8 cellular contexts compared by ENCODE assay signal in the genomic region with DNA sequence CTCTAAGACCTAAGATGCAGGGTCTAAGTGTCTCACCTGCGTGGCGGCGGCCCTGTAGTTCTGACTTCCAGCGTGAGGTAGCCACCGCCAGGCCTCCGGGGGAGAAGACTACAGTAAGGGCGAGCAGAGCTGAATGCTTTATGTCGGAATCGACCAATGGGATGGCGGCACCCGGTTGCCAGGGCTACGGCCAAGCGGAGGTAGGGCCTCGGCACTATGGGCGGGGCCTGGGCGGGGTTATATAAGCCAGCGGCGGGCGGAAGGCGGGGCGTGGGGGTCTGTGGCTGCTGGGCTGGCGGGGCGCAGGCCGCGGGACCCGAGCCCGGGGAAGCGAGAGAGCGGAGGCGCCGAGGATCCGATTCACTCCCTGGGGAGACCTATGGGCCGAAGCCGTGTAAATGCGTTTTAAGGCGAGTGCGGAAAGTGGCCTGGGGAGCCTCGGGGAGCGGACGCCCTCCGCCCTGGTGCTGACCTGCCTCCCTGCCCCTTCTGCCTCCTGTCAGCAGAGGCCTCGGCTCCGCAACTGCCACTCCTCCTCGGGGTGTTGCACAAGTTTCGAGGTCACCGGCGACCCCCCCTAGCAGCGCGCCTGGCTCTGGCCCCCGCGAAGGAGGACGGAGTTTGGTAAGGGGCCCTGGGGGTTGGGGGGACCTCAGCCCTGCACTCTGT. TPM values are rescaled to one million over a fixed set of nuclear protein-coding genes. Genes with fewer than 3 reads are reported as not detected.
A peak's percentile ranks its signal among the peaks of the same experiment; 100 is the strongest.
DNase-seq lines count a peak whose midpoint lies in the region; ATAC-seq and TF ChIP-seq lines count a peak whose summit lies in the region.

TSS of gene AZIN2 (plus strand) at position 269 of the 669 bp plus-strand sequence. CDS start 1,097 bp downstream, outside the sequence.

- H3K4me3 ChIP-seq in AG09309 (ENCODE audit: control insufficient read depth, low read depth, low read length): peak within 1 kb of the TSS; percentile 92
- H3K4me3 ChIP-seq in choroid plexus epithelial cell (ENCODE audit: low read depth, low read length): peak within 1 kb of the TSS; percentile 89

- POLR2A ChIA-PET in activated CD4-positive, alpha-beta T cell treated with anti-CD3 and anti-CD28 coated beads for 36 hours (lab: Charles Lee): interaction anchor here (1.0 to 1.5 kb wide), 3 partner anchors 9 to 46 kb away, joined by 3 to 5 read pairs (median 3); no protein-coding TSS in a partner anchor

- H3K36me3 Mint-ChIP-seq in activated CD4-positive, alpha-beta T cell treated with anti-CD3 and anti-CD28 coated beads for 36 hours (ENCODE audit: low read depth): no peaks in the 10 kb centered on the region

- intact Hi-C loops in activated CD4-positive, alpha-beta T cell treated with anti-CD3 and anti-CD28 coated beads for 36 hours (cut with DNase I, micrococcal nuclease): loop anchor here (1.0 to 10.0 kb wide), 9 partner anchors 18 to 430 kb away; partner anchors contain the start of genes AK2 (in 2 of the 2), RBBP4 (in 1 of the 2), RNF19B (in 1 of the 2) and S100PBP (in 1 of the 2)

- TF ChIP-seq CTCF in AG09309 (IDR thresholded peaks at IDR 0.05; ENCODE audit: control insufficient read depth, insufficient read depth, low read depth, low read length, missing control alignments): no peak
- peak; percentile 25 for TF ChIP-seq CTCF in choroid plexus epithelial cell (conservative IDR thresholded peaks at IDR 0.05; ENCODE audit: low read depth, low read length)

- H3K4me1 Mint-ChIP-seq in activated CD4-positive, alpha-beta T cell treated with anti-CD3 and anti-CD28 coated beads for 36 hours: peaks cover 17% of the 10 kb centered on the region

- peaks cover 3% of the 10 kb centered on the region for H3K27me3 Mint-ChIP-seq in activated CD4-positive, alpha-beta T cell treated with anti-CD3 and anti-CD28 coated beads for 36 hours

- DNase-seq in AG09309 (ENCODE audit: low read depth): peak; percentile 77
- peak; percentile 85 for DNase-seq in NCI-H345 treated with DMSO at 0.1 percent for 48 hours (lab: John Stamatoyannopoulos, UW; ENCODE audit: unreplicated experiment)
- DNase-seq in activated CD4-positive, alpha-beta T cell treated with anti-CD3 and anti-CD28 coated beads for 36 hours: peak; percentile 98
- DNase-seq in choroid plexus epithelial cell (ENCODE audit: low read depth): peak; percentile 97
- DNase-seq in kidney glomerular epithelial cell (lab: John Stamatoyannopoulos, UW): peak; percentile 89
- DNase-seq in stimulated activated CD4-positive, alpha-beta T cell treated with anti-CD3 and anti-CD28 coated beads, Interleukin-15, amount 100 ng/mL, for 24 hours: peak; percentile 98

- H3K9me3 Mint-ChIP-seq in activated CD4-positive, alpha-beta T cell treated with anti-CD3 and anti-CD28 coated beads for 36 hours (ENCODE audit: low read depth): no peaks in the 10 kb centered on the region

- peak within 1 kb of the TSS; percentile 43 for H3K27ac Mint-ChIP-seq in activated CD4-positive, alpha-beta T cell treated with anti-CD3 and anti-CD28 coated beads for 36 hours

- ATAC-seq in GM19023 (IDR thresholded peaks at IDR 0.05; ENCODE audit: unreplicated experiment) (peak; percentile 95), HG03280 (IDR thresholded peaks at IDR 0.05; ENCODE audit: unreplicated experiment) (peak; percentile 97)
- peak; percentile 100 for ATAC-seq in activated CD4-positive, alpha-beta T cell treated with anti-CD3 and anti-CD28 coated beads for 36 hours

- H3K4me3 Mint-ChIP-seq in activated CD4-positive, alpha-beta T cell treated with anti-CD3 and anti-CD28 coated beads for 36 hours: peak within 1 kb of the TSS; percentile 61

- CTCF ChIA-PET in activated CD4-positive, alpha-beta T cell treated with anti-CD3 and anti-CD28 coated beads for 36 hours (lab: Charles Lee): interaction anchor here (0.5 to 1.5 kb wide), 8 partner anchors 15 to 209 kb away, joined by 3 to 6 read pairs (median 3); no protein-coding TSS in a partner anchor

RNA-seq across cellular contexts. Expression of gene AZIN2, which starts in this region (rescaled TPM):
- 1 to 10 TPM in 1 of 2 experiments, under 1 TPM in 1; 0.98 to 2.1 TPM for total RNA-seq in activated CD4-positive, alpha-beta T cell treated with anti-CD3 and anti-CD28 coated beads for 36 hours

Comparison
In these comparisons a context has a peak if more than half of its experiments do, and no peak if none do; other contexts are left out.
1. Peak in every context shown above with its lines: DNase-seq, ATAC-seq and H3K4me3 ChIP-seq.